20 cellular contexts compared by ENCODE assay signal in the genomic region with DNA sequence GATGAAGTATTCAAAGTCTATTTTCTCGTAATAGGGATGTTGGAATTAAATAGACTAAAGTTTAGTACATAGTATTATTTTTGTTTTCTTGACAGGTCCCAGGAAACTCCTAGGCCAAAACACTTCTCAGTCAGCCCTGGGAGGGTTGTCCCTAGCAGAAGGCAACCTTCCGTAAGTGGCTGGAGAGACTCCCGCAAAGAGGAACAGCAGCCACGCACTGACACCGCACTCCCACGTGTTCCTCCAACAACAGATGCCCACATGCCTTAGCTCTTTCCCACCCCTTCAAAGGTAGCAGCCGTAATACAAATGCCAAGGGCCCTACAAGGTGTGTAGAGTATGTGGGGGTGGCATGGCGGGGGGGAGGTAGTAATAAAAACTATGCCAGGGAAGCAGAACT. TPM values are rescaled to one million over a fixed set of nuclear protein-coding genes. Genes with fewer than 3 reads are reported as not detected.
DNase-seq lines count a peak whose midpoint lies in the region; ATAC-seq, FAIRE-seq and TF ChIP-seq lines count a peak whose summit lies in the region.
"Had no signal": no experiment of that assay in that cellular context is flagged by ENCODE, and none has a peak within 500 bp of the region (broad histone marks: within the 10 kb centered on the region; RNA-seq: fewer than 3 reads in every experiment).

No MANE protein-coding gene starts in this region.

- H3K27me3 ChIP-seq in liver (ENCODE audit: control insufficient read depth in 4 of 4, insufficient read depth in 4 of 4, low read length in 3 of 4) (no peaks in the 10 kb centered on the region), HepG2 (ENCODE audit: control insufficient read depth in 1 of 2, insufficient read depth in 2 of 2, low read length in 2 of 2) (no peaks in the 10 kb centered on the region), esophagus squamous epithelium (no peaks in the 10 kb centered on the region), parathyroid adenoma (ENCODE audit: control insufficient read depth, insufficient read depth, low read length) (no peaks in the 10 kb centered on the region)
- H3K27me3 ChIP-seq: foreskin keratinocyte, ovary had no signal

- no peaks in the 10 kb centered on the region for H3K79me2 ChIP-seq in HepG2 (ENCODE audit: insufficient read depth, low read length)
- no peaks in the 10 kb centered on the region for H3K79me2 ChIP-seq in parathyroid adenoma

- H3K9me3 ChIP-seq in liver (ENCODE audit: control insufficient read depth in 4 of 4, low read length in 3 of 4) (no peaks in the 10 kb centered on the region), HepG2 (ENCODE audit: low read length) (no peaks in the 10 kb centered on the region), esophagus squamous epithelium (no peaks in the 10 kb centered on the region), parathyroid adenoma (ENCODE audit: control insufficient read depth, low read length) (no peaks in the 10 kb centered on the region)
- H3K9me3 ChIP-seq: ovary had no signal

- FAIRE-seq in HepG2 (lab: Jason Lieb, UNC), result no peak

- TF ChIP-seq RAD21 in liver (IDR thresholded peaks at IDR 0.05), result no peak
- no peak for TF ChIP-seq RAD21 in HepG2 (CRISPR knock-in tag; IDR thresholded peaks at IDR 0.05)

- 89% methylated on average over 8 of the region's 8 CpGs for WGBS in liver
- over 99% methylated on average over 8 of the region's 8 CpGs for WGBS in HepG2 (ENCODE audit: low lambda C conversion rate)
- WGBS in esophagus squamous epithelium, 2 donors, result 87 to 92% methylated on average over 6 to 7 of the region's 8 CpGs

- TF ChIP-seq EP300 in HepG2 (IDR thresholded peaks at IDR 0.05; ENCODE audit: low read depth in 2 of 2, low read length in 2 of 2) (no peak), HepG2 (CRISPR knock-in tag; IDR thresholded peaks at IDR 0.05; ENCODE audit: borderline replicate concordance) (no peak)

- intact Hi-C loops in HepG2 (cut with micrococcal nuclease; ENCODE audit: unreplicated experiment), result no loop called here
- intact Hi-C loops in esophagus squamous epithelium (cut with DNase I), result no loop called here

- CTCF ChIA-PET in HepG2 (lab: Yijun Ruan, JAX; ENCODE audit: low intra/inter-chr PET ratio, low total read pairs), result no interaction called here

- H4K20me1 ChIP-seq in HepG2 (ENCODE audit: insufficient read depth, low read length), result no peaks in the 10 kb centered on the region

- ATAC-seq in HepG2, result no peak
- no peak for ATAC-seq in HG03439 (IDR thresholded peaks at IDR 0.05; ENCODE audit: unreplicated experiment)
- no peak for ATAC-seq in GM18502 (IDR thresholded peaks at IDR 0.05; ENCODE audit: poor library complexity, unreplicated experiment)
- ATAC-seq: foreskin keratinocyte, Panc1, T-cell had no signal

- H3K4me1 ChIP-seq in liver (ENCODE audit: control insufficient read depth in 4 of 4, insufficient read depth in 4 of 4, low read length in 3 of 4) (peaks cover 4 to 20% (median 7%) of the 10 kb centered on the region in 4 donors), HepG2 (ENCODE audit: insufficient read depth, low read length) (peaks cover 10% of the 10 kb centered on the region; the same call in 1 of the 2 replicates), esophagus squamous epithelium (peaks cover 41 to 100% (median 85%) of the 10 kb centered on the region in 3 donors), parathyroid adenoma (peaks cover 45% of the 10 kb centered on the region)

- no peak for DNase-seq in HepG2 (ENCODE audit: low spot score)
- DNase-seq in esophagus squamous epithelium (lab: John Stamatoyannopoulos, UW), result no peak
- DNase-seq in activated CD4-positive, alpha-beta T cell treated with anti-CD3 and anti-CD28 coated beads for 48 hours, result no peak
- DNase-seq in activated T-cell treated with anti-CD3 and anti-CD28 coated beads, Interleukin-2, amount 50 U/mL, for 1 hour, result no peak
- DNase-seq: activated gamma-delta T cell; amniotic stem cell; COR-L47; foreskin keratinocyte; NCI-H2081; NCI-H526; ovary; stimulated activated naive CD4-positive, alpha-beta T cell; T-cell had no signal

- H3K4me2 ChIP-seq in HepG2 (ENCODE audit: low read depth, low read length), result no peak overlapping the region
- no peak overlapping the region for H3K4me2 ChIP-seq in parathyroid adenoma (ENCODE audit: low read length)

- no peak for TF ChIP-seq CTCF in liver (IDR thresholded peaks at IDR 0.05; ENCODE audit: low read depth, low read length, missing input control)
- no peak for TF ChIP-seq CTCF in HepG2 (CRISPR knock-in tag; IDR thresholded peaks at IDR 0.05)
- no peak for TF ChIP-seq CTCF in esophagus squamous epithelium (IDR thresholded peaks at IDR 0.05)
- no peak for TF ChIP-seq CTCF in parathyroid adenoma (IDR thresholded peaks at IDR 0.05)

- TF ChIP-seq POLR2A in HepG2 (IDR thresholded peaks at IDR 0.05; ENCODE audit: insufficient read depth in 1 of 2, low read depth in 2 of 2, low read length in 2 of 2), result no peak
- TF ChIP-seq POLR2A in esophagus squamous epithelium (IDR thresholded peaks at IDR 0.05), result no peak

- BruUV-seq in HepG2 (replicated peaks; lab: Mats Ljungman, UMichigan), result no TSS peak

- POLR2A ChIA-PET in HepG2 (lab: Yijun Ruan, JAX), result no interaction called here

- peak overlapping the region; percentile 4 to 20 for H3K27ac ChIP-seq in liver (ENCODE audit: low read depth in 1 of 2, low read length in 2 of 2)
- no peak overlapping the region for H3K27ac ChIP-seq in HepG2 (ENCODE audit: extremely low read length, insufficient read depth, low read length)
- peak overlapping the region in 3 of 4 donors; percentile 54 to 95 (median 93) for H3K27ac ChIP-seq in esophagus squamous epithelium
- peak overlapping the region; percentile 99 for H3K27ac ChIP-seq in parathyroid adenoma
- H3K27ac ChIP-seq: foreskin keratinocyte, ovary had no signal

- H2AFZ ChIP-seq in HepG2 (ENCODE audit: low read length), result no peak overlapping the region
- H2AFZ ChIP-seq in parathyroid adenoma, result no peak overlapping the region

- H3K4me3 ChIP-seq in liver (ENCODE audit: low read depth in 1 of 3, low read length in 3 of 3) (no peak overlapping the region), HepG2 (replicated peaks in 1 of 3; ENCODE audit: insufficient read depth in 1 of 3, low read depth in 2 of 3, low read length in 3 of 3) (no peak overlapping the region), esophagus squamous epithelium (no peak overlapping the region), parathyroid adenoma (ENCODE audit: low read depth, low read length) (no peak overlapping the region)
- H3K4me3 ChIP-seq: ovary, skin epidermis had no signal

- H3K36me3 ChIP-seq in liver (ENCODE audit: control insufficient read depth in 4 of 4, insufficient read depth in 3 of 4, low read depth in 1 of 4, low read length in 3 of 4) (peaks cover 17 to 52% (median 45%) of the 10 kb centered on the region in 4 donors), HepG2 (replicated peaks in 1 of 2; ENCODE audit: control insufficient read depth in 1 of 2, insufficient read depth in 2 of 2, low read length in 2 of 2) (peaks cover 19 to 72% of the 10 kb centered on the region in 2 experiments), esophagus squamous epithelium (peaks cover 0 to 45% (median 8%) of the 10 kb centered on the region in 3 donors), parathyroid adenoma (ENCODE audit: control insufficient read depth, insufficient read depth, low read length) (no peaks in the 10 kb centered on the region)
- H3K36me3 ChIP-seq: ovary had no signal

- H3K9ac ChIP-seq in liver (ENCODE audit: low read depth in 1 of 2, low read length in 2 of 2), result no peak overlapping the region
- H3K9ac ChIP-seq in HepG2 (ENCODE audit: insufficient read depth, low read depth, low read length), result no peak overlapping the region
- no peak overlapping the region for H3K9ac ChIP-seq in parathyroid adenoma

- in situ Hi-C loops in HepG2 (cut with HindIII; ENCODE audit: extremely low pct_ligation_motif_present, low pct_unique_long_range_greater_than_20kb), result no loop called here

RNA-seq across cellular contexts. Expression of a gene that starts 28.4 kb away (rescaled TPM):
- total RNA-seq in liver (1 to 10 TPM in 1 of 2 donors, under 1 TPM in 1; 0.19 to 1.1 TPM), HepG2 (2016; rRNA removed; fragmentation: Illumina TruSeq; extraction: Trizol) (not detected in 2 replicates), esophagus squamous epithelium (1 to 10 TPM in 3 of 4 donors, under 1 TPM in 1; 0.26 to 1.7 (median 1.5) TPM)
- polyA plus RNA-seq in liver (under 1 TPM in 1 of 2 donors, not detected in 1; 0.02 TPM), HepG2 (2011; rRNA removed) (0.03 TPM in 1 of 2 replicates, not detected in the other)
- total RNA-seq in HepG2 (2016; cell fraction: cytosol; rRNA removed; fragmentation: Illumina TruSeq; extraction: Trizol; ENCODE audit: low read depth), result not detected in 2 replicates
- total RNA-seq in HepG2 (2016; cell fraction: insoluble cytoplasmic fraction; rRNA removed; fragmentation: Illumina TruSeq; extraction: Trizol), result 0.06 TPM in 1 of 2 replicates, not detected in the other
- not detected in 2 replicates for total RNA-seq in HepG2 (2016; cell fraction: membrane; rRNA removed; fragmentation: Illumina TruSeq; extraction: Trizol)
- 0.13 TPM in 1 of 2 replicates, not detected in the other for total RNA-seq in HepG2 (2016; cell fraction: nucleus; rRNA removed; fragmentation: Illumina TruSeq; extraction: Trizol)
- not detected in 2 replicates for polyA plus RNA-seq in HepG2 (2011; cell fraction: cytosol; rRNA removed)
- 0.21 and 0.23 TPM in 2 replicates for polyA plus RNA-seq in HepG2 (2011; cell fraction: nucleus; rRNA removed)
- not detected in 2 replicates for polyA plus RNA-seq in HepG2 (2012)
- not detected in 2 replicates for polyA plus RNA-seq in HepG2 (2016; cell fraction: cytosol; fragmentation: Illumina TruSeq; extraction: Trizol; ENCODE audit: low read depth)
- not detected in 2 replicates for polyA plus RNA-seq in HepG2 (2016; cell fraction: insoluble cytoplasmic fraction; fragmentation: Illumina TruSeq; extraction: Trizol; ENCODE audit: low read depth)
- not detected in 2 replicates for polyA plus RNA-seq in HepG2 (2016; cell fraction: membrane; fragmentation: Illumina TruSeq; extraction: Trizol; ENCODE audit: low read depth)
- 0.25 TPM in 1 of 2 replicates, not detected in the other for polyA plus RNA-seq in HepG2 (2016; cell fraction: nucleus; fragmentation: Illumina TruSeq; extraction: Trizol; ENCODE audit: insufficient read depth, low read depth)
- polyA minus RNA-seq in HepG2 (2011; rRNA and poly(A)+ RNA removed; ENCODE audit: low replicate concordance), result 0.74 TPM in 1 of 2 replicates, not detected in the other
- polyA minus RNA-seq in HepG2 (2011; cell fraction: cytosol; rRNA and poly(A)+ RNA removed), result not detected in 2 replicates
- polyA minus RNA-seq in HepG2 (2011; cell fraction: nucleus; rRNA and poly(A)+ RNA removed), result 0.37 and 0.39 TPM in 2 replicates
- total RNA-seq: T-cell had no signal
- polyA plus RNA-seq: IgD-negative memory B cell had no signal

RNA-seq across cellular contexts. Expression of a gene that starts 32.5 kb away (rescaled TPM):
- total RNA-seq in liver (1 to 10 TPM in 1 of 2 donors, under 1 TPM in 1; 0.33 to 1.4 TPM), HepG2 (2016; rRNA removed; fragmentation: Illumina TruSeq; extraction: Trizol) (0.07 TPM in 1 of 2 replicates, not detected in the other), esophagus squamous epithelium (1 to 10 TPM in 3 of 4 donors, under 1 TPM in 1; 0.21 to 3.3 (median 2.1) TPM)
- polyA plus RNA-seq in liver (not detected), HepG2 (2011; rRNA removed) (0.10 TPM in 1 of 2 replicates, not detected in the other)
- total RNA-seq in HepG2 (2016; cell fraction: cytosol; rRNA removed; fragmentation: Illumina TruSeq; extraction: Trizol; ENCODE audit: low read depth), result not detected in 2 replicates
- 0.11 TPM in 1 of 2 replicates, not detected in the other for total RNA-seq in HepG2 (2016; cell fraction: insoluble cytoplasmic fraction; rRNA removed; fragmentation: Illumina TruSeq; extraction: Trizol)
- total RNA-seq in HepG2 (2016; cell fraction: membrane; rRNA removed; fragmentation: Illumina TruSeq; extraction: Trizol), result not detected in 2 replicates
- 0.44 and 0.47 TPM in 2 replicates for total RNA-seq in HepG2 (2016; cell fraction: nucleus; rRNA removed; fragmentation: Illumina TruSeq; extraction: Trizol)
- not detected in 2 replicates for polyA plus RNA-seq in HepG2 (2011; cell fraction: cytosol; rRNA removed)
- polyA plus RNA-seq in HepG2 (2011; cell fraction: nucleus; rRNA removed), result 0.07 and 0.11 TPM in 2 replicates
- not detected in 2 replicates for polyA plus RNA-seq in HepG2 (2012)
- not detected in 2 replicates for polyA plus RNA-seq in HepG2 (2016; cell fraction: cytosol; fragmentation: Illumina TruSeq; extraction: Trizol; ENCODE audit: low read depth)
- polyA plus RNA-seq in HepG2 (2016; cell fraction: insoluble cytoplasmic fraction; fragmentation: Illumina TruSeq; extraction: Trizol; ENCODE audit: low read depth), result not detected in 2 replicates
- not detected in 2 replicates for polyA plus RNA-seq in HepG2 (2016; cell fraction: membrane; fragmentation: Illumina TruSeq; extraction: Trizol; ENCODE audit: low read depth)
- polyA plus RNA-seq in HepG2 (2016; cell fraction: nucleus; fragmentation: Illumina TruSeq; extraction: Trizol; ENCODE audit: insufficient read depth, low read depth), result not detected in 2 replicates
- polyA minus RNA-seq in HepG2 (2011; rRNA and poly(A)+ RNA removed; ENCODE audit: low replicate concordance), result 0.21 and 0.34 TPM in 2 replicates
- polyA minus RNA-seq in HepG2 (2011; cell fraction: cytosol; rRNA and poly(A)+ RNA removed), result not detected in 2 replicates
- polyA minus RNA-seq in HepG2 (2011; cell fraction: nucleus; rRNA and poly(A)+ RNA removed), result 0.39 and 0.99 TPM in 2 replicates
- polyA plus RNA-seq: IgD-negative memory B cell had no signal

RNA-seq across cellular contexts. Expression of a gene that starts 41.6 kb away (rescaled TPM):
- total RNA-seq in liver, result 1 to 10 TPM; 3.7 to 5.7 TPM
- 10 to 100 TPM in 1 of 2 donors, 1 to 10 TPM in 1; 6.8 to 11.0 TPM for polyA plus RNA-seq in liver
- 0.20 and 0.21 TPM in 2 replicates for total RNA-seq in HepG2 (2016; rRNA removed; fragmentation: Illumina TruSeq; extraction: Trizol)
- not detected in 2 replicates for total RNA-seq in HepG2 (2016; cell fraction: cytosol; rRNA removed; fragmentation: Illumina TruSeq; extraction: Trizol; ENCODE audit: low read depth)
- total RNA-seq in HepG2 (2016; cell fraction: insoluble cytoplasmic fraction; rRNA removed; fragmentation: Illumina TruSeq; extraction: Trizol), result 0.15 and 0.80 TPM in 2 replicates
- 0.22 and 0.34 TPM in 2 replicates for total RNA-seq in HepG2 (2016; cell fraction: membrane; rRNA removed; fragmentation: Illumina TruSeq; extraction: Trizol)
- 0.63 and 0.87 TPM in 2 replicates for total RNA-seq in HepG2 (2016; cell fraction: nucleus; rRNA removed; fragmentation: Illumina TruSeq; extraction: Trizol)
- 0.20 and 0.30 TPM in 2 replicates for polyA plus RNA-seq in HepG2 (2011; rRNA removed)
- 0.11 and 0.19 TPM in 2 replicates for polyA plus RNA-seq in HepG2 (2011; cell fraction: cytosol; rRNA removed)
- polyA plus RNA-seq in HepG2 (2011; cell fraction: nucleus; rRNA removed), result 0.21 and 0.23 TPM in 2 replicates
- 0.11 and 0.71 TPM in 2 replicates for polyA plus RNA-seq in HepG2 (2012)
- 0.09 and 0.20 TPM in 2 replicates for polyA plus RNA-seq in HepG2 (2016; cell fraction: cytosol; fragmentation: Illumina TruSeq; extraction: Trizol; ENCODE audit: low read depth)
- polyA plus RNA-seq in HepG2 (2016; cell fraction: insoluble cytoplasmic fraction; fragmentation: Illumina TruSeq; extraction: Trizol; ENCODE audit: low read depth), result 0.51 and 0.79 TPM in 2 replicates
- 0.39 and 0.57 TPM in 2 replicates for polyA plus RNA-seq in HepG2 (2016; cell fraction: membrane; fragmentation: Illumina TruSeq; extraction: Trizol; ENCODE audit: low read depth)
- polyA plus RNA-seq in HepG2 (2016; cell fraction: nucleus; fragmentation: Illumina TruSeq; extraction: Trizol; ENCODE audit: insufficient read depth, low read depth), result 3.5 and 4.2 TPM in 2 replicates
- 0.24 TPM in 1 of 2 replicates, not detected in the other for polyA minus RNA-seq in HepG2 (2011; rRNA and poly(A)+ RNA removed; ENCODE audit: low replicate concordance)
- polyA minus RNA-seq in HepG2 (2011; cell fraction: cytosol; rRNA and poly(A)+ RNA removed), result 0.20 TPM in 1 of 2 replicates, not detected in the other
- polyA minus RNA-seq in HepG2 (2011; cell fraction: nucleus; rRNA and poly(A)+ RNA removed), result 0.77 and 0.87 TPM in 2 replicates
- total RNA-seq in esophagus squamous epithelium, result 10 to 100 TPM; 36.6 to 52.5 (median 38.6) TPM

Comparison
In these comparisons a context has a peak if more than half of its experiments do, and no peak if none do; other contexts are left out.
1. RNA of a gene that starts 41.6 kb away (total RNA-seq): 36.6 to 52.5 TPM in esophagus squamous epithelium; 3.7 to 5.7 TPM in liver and 0.15 to 0.87 TPM in HepG2; every median in the first group is over 4 times any median in the second.